In the genomic region with DNA sequence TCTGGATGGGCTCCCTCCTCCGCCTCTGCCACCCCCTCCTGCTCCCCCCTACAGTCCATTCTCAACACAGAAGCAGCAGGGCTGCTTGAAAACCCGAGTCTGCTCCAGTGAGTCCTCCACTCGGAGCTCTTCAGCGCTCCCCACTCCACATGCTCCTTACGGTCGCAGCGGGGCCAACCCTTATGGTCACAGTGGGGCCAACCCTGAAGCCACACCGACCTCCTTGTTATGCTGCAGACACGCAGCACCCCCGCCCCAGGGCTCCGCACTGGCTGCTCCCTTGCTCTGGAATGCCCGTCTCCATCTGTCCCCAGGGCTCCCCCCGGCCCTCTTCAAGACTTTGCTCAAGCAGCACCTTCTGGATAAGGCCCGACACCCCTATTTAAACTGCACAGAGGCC, we compare ENCODE assay signal across 21 cellular contexts. TPM values are rescaled to one million over a fixed set of nuclear protein-coding genes. Genes with fewer than 3 reads are reported as not detected.
"Had no signal": no experiment of that assay in that cellular context is flagged by ENCODE, and none has a peak within 500 bp of the region (broad histone marks: within the 10 kb centered on the region; RNA-seq: fewer than 3 reads in every experiment).

No MANE protein-coding gene starts in this region.

- H3K9me3 ChIP-seq: gastrocnemius medialis, left lung, psoas muscle, suprapubic skin, transverse colon, upper lobe of right lung, uterus had no signal

- H3K27ac ChIP-seq: dorsolateral prefrontal cortex, gastrocnemius medialis, left lung, psoas muscle, skin epidermis, suprapubic skin, transverse colon, upper lobe of right lung, uterus had no signal

- H3K27me3 Mint-ChIP-seq: naive thymus-derived CD8-positive, alpha-beta T cell; stimulated activated naive CD8-positive, alpha-beta T cell treated with anti-CD3 and anti-CD28 coated beads, Interleukin-15, amount 100 ng/mL, for 72 hours had no signal

- H3K4me3 Mint-ChIP-seq: naive thymus-derived CD8-positive, alpha-beta T cell; nephron progenitor cell; stimulated activated naive CD8-positive, alpha-beta T cell treated with anti-CD3 and anti-CD28 coated beads, Interleukin-15, amount 100 ng/mL, for 72 hours had no signal

- H3K4me1 ChIP-seq: transverse colon, uterus had no signal

- H3K27me3 ChIP-seq: gastrocnemius medialis, left lung, suprapubic skin, transverse colon, upper lobe of right lung, uterus had no signal

- DNase-seq: effector CD4-positive, alpha-beta T cell; gastrocnemius medialis; head of caudate nucleus; left lung; mammary epithelial cell; mesendoderm; naive thymus-derived CD8-positive, alpha-beta T cell; nephron progenitor cell; stimulated activated CD4-positive, alpha-beta T cell treated with anti-CD3 and anti-CD28 coated beads, Interleukin-15, amount 100 ng/mL, for 24 hours; stimulated activated CD4-positive, alpha-beta T cell treated with anti-CD3 and anti-CD28 coated beads, Interleukin-2, amount 100 ng/mL, for 48 hours; stimulated activated naive CD4-positive, alpha-beta T cell; stimulated activated naive CD8-positive, alpha-beta T cell treated with anti-CD3 and anti-CD28 coated beads, Interleukin-15, amount 100 ng/mL, for 72 hours; transverse colon; upper lobe of right lung; uterus had no signal

- H3K4me3 ChIP-seq: dorsolateral prefrontal cortex, gastrocnemius medialis, left lung, psoas muscle, skin epidermis, suprapubic skin, transverse colon, upper lobe of right lung, uterus had no signal

- H3K9me3 Mint-ChIP-seq: naive thymus-derived CD8-positive, alpha-beta T cell; nephron progenitor cell; stimulated activated naive CD8-positive, alpha-beta T cell treated with anti-CD3 and anti-CD28 coated beads, Interleukin-15, amount 100 ng/mL, for 72 hours had no signal

- H3K27ac Mint-ChIP-seq: naive thymus-derived CD8-positive, alpha-beta T cell; nephron progenitor cell had no signal

- H3K36me3 ChIP-seq: uterus had no signal

- ATAC-seq: gastrocnemius medialis; left lung; naive thymus-derived CD8-positive, alpha-beta T cell; psoas muscle; right cardiac atrium; stimulated activated naive CD8-positive, alpha-beta T cell treated with anti-CD3 and anti-CD28 coated beads, Interleukin-15, amount 100 ng/mL, for 72 hours had no signal

RNA-seq across cellular contexts. Expression of a gene that starts 36.9 kb away (rescaled TPM):
- total RNA-seq: osteocyte had no signal
- polyA plus RNA-seq: naive thymus-derived CD8-positive, alpha-beta T cell had no signal
